Comparison of ENCODE assay signal across 8 cellular contexts in the genomic region with DNA sequence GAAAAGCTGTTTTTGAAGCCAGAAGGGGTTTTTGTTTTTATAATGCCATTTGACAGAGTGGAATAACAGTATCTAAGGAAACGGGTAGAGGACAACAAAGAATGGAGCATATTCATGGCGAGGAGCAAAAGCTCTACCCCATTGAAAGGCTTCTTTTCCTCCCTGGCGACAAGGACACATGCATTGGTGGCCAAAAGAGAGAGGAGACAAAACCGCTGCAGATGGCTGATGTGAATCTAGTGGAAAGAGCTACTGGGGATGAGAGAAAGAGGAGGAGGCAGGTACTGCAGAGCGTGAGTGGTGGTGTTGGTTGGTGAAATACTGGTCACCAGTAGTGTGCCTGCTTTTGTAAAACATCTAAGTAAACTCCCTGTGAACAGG. TPM values are rescaled to one million over a fixed set of nuclear protein-coding genes. Genes with fewer than 3 reads are reported as not detected.
DNase-seq lines count a peak whose midpoint lies in the region; ATAC-seq, FAIRE-seq and TF ChIP-seq lines count a peak whose summit lies in the region.

No MANE protein-coding gene starts in this region.

- peak overlapping the region; percentile 73 for H3K27ac ChIP-seq in brain microvascular endothelial cell
- H3K27ac ChIP-seq in keratinocyte (ENCODE audit: control insufficient read depth, insufficient read depth, low read length): peak overlapping the region; percentile 67

- ATAC-seq in GM21717 (IDR thresholded peaks at IDR 0.05; ENCODE audit: unreplicated experiment): peak; percentile 34
- ATAC-seq in stimulated activated naive CD8-positive, alpha-beta T cell treated with anti-CD3 and anti-CD28 coated beads, Interleukin-15, amount 100 ng/mL, for 72 hours: peak; percentile 39

- H3K79me2 ChIP-seq in keratinocyte (ENCODE audit: control insufficient read depth, insufficient read depth, low read length): peaks cover 30% of the 10 kb centered on the region

- H3K4me1 Mint-ChIP-seq in stimulated activated naive CD8-positive, alpha-beta T cell treated with anti-CD3 and anti-CD28 coated beads, Interleukin-15, amount 100 ng/mL, for 72 hours: peaks cover 23% of the 10 kb centered on the region

- H3K9me1 ChIP-seq in keratinocyte (ENCODE audit: control insufficient read depth, extremely low read depth, insufficient read depth, low read length): no peaks in the 10 kb centered on the region

- H3K9ac ChIP-seq in keratinocyte (ENCODE audit: control insufficient read depth, extremely low read depth, insufficient read depth, low read length): peak overlapping the region; percentile 83

- no peaks in the 10 kb centered on the region for H3K9me3 ChIP-seq in keratinocyte (ENCODE audit: control insufficient read depth, low read depth, low read length)

- no peaks in the 10 kb centered on the region for H3K9me3 Mint-ChIP-seq in stimulated activated naive CD8-positive, alpha-beta T cell treated with anti-CD3 and anti-CD28 coated beads, Interleukin-15, amount 100 ng/mL, for 72 hours

- H3K36me3 ChIP-seq in brain microvascular endothelial cell (replicated peaks) (no peaks in the 10 kb centered on the region), keratinocyte (ENCODE audit: control insufficient read depth in 2 of 2, extremely low read depth in 1 of 2, insufficient read depth in 2 of 2, low read length in 2 of 2) (no peaks in the 10 kb centered on the region)

- FAIRE-seq in keratinocyte (lab: Jason Lieb, UNC): no peak

- H3K4me3 Mint-ChIP-seq in stimulated activated naive CD8-positive, alpha-beta T cell treated with anti-CD3 and anti-CD28 coated beads, Interleukin-15, amount 100 ng/mL, for 72 hours: peak overlapping the region; percentile 96 to 99

- dilution Hi-C loops in keratinocyte (cut with MboI; ENCODE audit: extremely low pct_ligation_motif_present, low sequenced_read_pairs): no loop called here

- peaks cover 15% of the 10 kb centered on the region for H3K4me1 ChIP-seq in keratinocyte (ENCODE audit: control insufficient read depth, extremely low read depth, insufficient read depth, low read length)

- peak overlapping the region; percentile 95 for H2AFZ ChIP-seq in keratinocyte (ENCODE audit: control insufficient read depth, low read length)

- peak; percentile 7 for DNase-seq in Daoy (ENCODE audit: low read depth)
- DNase-seq in NCI-H146 (lab: John Stamatoyannopoulos, UW): peak; percentile 68
- peak; percentile 21 for DNase-seq in brain microvascular endothelial cell
- no peak for DNase-seq in keratinocyte (ENCODE audit: low read depth, low spot score)
- no peak for DNase-seq in stimulated activated naive CD8-positive, alpha-beta T cell treated with anti-CD3 and anti-CD28 coated beads, Interleukin-15, amount 100 ng/mL, for 72 hours
- no peak for DNase-seq in stimulated activated CD4-positive, alpha-beta T cell treated with anti-CD3 and anti-CD28 coated beads, Interleukin-2, amount 100 ng/mL, for 48 hours
- DNase-seq in ureter (ENCODE audit: low spot score): no peak

- no peaks in the 10 kb centered on the region for H3K27me3 Mint-ChIP-seq in stimulated activated naive CD8-positive, alpha-beta T cell treated with anti-CD3 and anti-CD28 coated beads, Interleukin-15, amount 100 ng/mL, for 72 hours

- no peaks in the 10 kb centered on the region for H4K20me1 ChIP-seq in keratinocyte (ENCODE audit: control insufficient read depth, extremely low read depth, insufficient read depth, low read length)

- H3K4me3 ChIP-seq in brain microvascular endothelial cell (ENCODE audit: low read depth, low read length) (peak overlapping the region; percentile 84), keratinocyte (ENCODE audit: control insufficient read depth in 2 of 3, extremely low read depth in 1 of 3, insufficient read depth in 2 of 3, low read depth in 1 of 3, low read length in 3 of 3) (peak overlapping the region; percentile 54 to 94 (median 93))

- in situ Hi-C loops in brain microvascular endothelial cell (cut with HindIII; ENCODE audit: low pct_ligation_motif_present, low sequenced_read_pairs): no loop called here

- H3K27me3 ChIP-seq in brain microvascular endothelial cell (replicated peaks): no peaks in the 10 kb centered on the region
- H3K27me3 ChIP-seq in keratinocyte (ENCODE audit: control insufficient read depth, extremely low read depth, insufficient read depth, low read length): no peaks in the 10 kb centered on the region

- peak overlapping the region; percentile 94 for H3K27ac Mint-ChIP-seq in stimulated activated naive CD8-positive, alpha-beta T cell treated with anti-CD3 and anti-CD28 coated beads, Interleukin-15, amount 100 ng/mL, for 72 hours

- H3K4me2 ChIP-seq in keratinocyte (ENCODE audit: control insufficient read depth, extremely low read depth, insufficient read depth, low read depth, low read length): peak overlapping the region; percentile 98

- TF ChIP-seq CTCF in brain microvascular endothelial cell (IDR thresholded peaks at IDR 0.05; ENCODE audit: low read depth, low read length, missing control alignments): no peak
- no peak for TF ChIP-seq CTCF in keratinocyte (optimal IDR thresholded peaks at IDR 0.05 in 1 of 3, IDR thresholded peaks at IDR 0.05 in 1 of 3, conservative IDR thresholded peaks at IDR 0.05 in 1 of 3; ENCODE audit: extremely low read depth in 1 of 3, insufficient read depth in 2 of 3, low read length in 3 of 3)

RNA-seq across cellular contexts. Expression of gene APC, which starts 0.5 kb away (rescaled TPM):
- 24.2 and 31.8 TPM in 2 replicates for total RNA-seq in Daoy (2014; rRNA removed; shearing (Covaris generic))
- polyA plus RNA-seq in keratinocyte: 13.2 to 16.5 TPM (median 15.7 TPM) in 3 replicates
- polyA plus RNA-seq in keratinocyte (2011; ENCODE audit: low read depth): 10.0 TPM
- polyA plus RNA-seq in keratinocyte (2011; cell fraction: cytosol; rRNA removed): 5.4 and 8.7 TPM in 2 replicates
- 21.7 and 25.4 TPM in 2 replicates for polyA plus RNA-seq in keratinocyte (2011; cell fraction: nucleus; rRNA removed)
- 7.4 and 14.0 TPM in 2 replicates for polyA plus RNA-seq in keratinocyte (2012; ENCODE audit: low replicate concordance)
- 10.0 to 59.1 TPM (median 25.3 TPM) in 3 replicates for polyA minus RNA-seq in keratinocyte
- polyA minus RNA-seq in keratinocyte (2011; cell fraction: cytosol; rRNA and poly(A)+ RNA removed): 23.4 TPM
- polyA minus RNA-seq in keratinocyte (2011; cell fraction: nucleus; rRNA and poly(A)+ RNA removed): 105 and 143 TPM in 2 replicates
- 40.4 TPM for total RNA-seq in ureter

Comparison
In these comparisons a context has a peak if more than half of its experiments do, and no peak if none do; other contexts are left out.
1. DNase-seq: peak in Daoy (single experiment), NCI-H146 (single experiment) and brain microvascular endothelial cell (single experiment); none in keratinocyte (single experiment), stimulated activated naive CD8-positive, alpha-beta T cell treated with anti-CD3 and anti-CD28 coated beads, Interleukin-15, amount 100 ng/mL, for 72 hours (0 of 2), stimulated activated CD4-positive, alpha-beta T cell treated with anti-CD3 and anti-CD28 coated beads, Interleukin-2, amount 100 ng/mL, for 48 hours (0 of 2) and ureter (single experiment).